Comparison of ENCODE assay signal across 21 cellular contexts in genomic region chr2:10195278-10196219, GRCh38.
DNase-seq lines count a peak whose midpoint lies in the region; ATAC-seq, FAIRE-seq and TF ChIP-seq lines count a peak whose summit lies in the region.
"Had no signal": no experiment of that assay in that cellular context is flagged by ENCODE, and none has a peak within 500 bp of the region (broad histone marks: within the 10 kb centered on the region; RNA-seq: fewer than 3 reads in every experiment).

No MANE protein-coding gene starts in this region.

- no peaks in the 10 kb centered on the region for H3K9me3 ChIP-seq in SK-N-SH
- H3K9me3 ChIP-seq: SJSA1 had no signal

- peaks cover 9% of the 10 kb centered on the region for H3K9me3 Mint-ChIP-seq in mesothelial cell of epicardium
- H3K9me3 Mint-ChIP-seq in T-cell = peaks cover 0 to 2% (median 0%) of the 10 kb centered on the region in 3 donors
- H3K9me3 Mint-ChIP-seq: CD4-positive, alpha-beta T cell had no signal

- H2AFZ ChIP-seq in SK-N-SH (ENCODE audit: low read depth) = no peak overlapping the region

- H3K27me3 ChIP-seq in H7 (ENCODE audit: control insufficient read depth, insufficient read depth, low read length) = no peaks in the 10 kb centered on the region
- no peaks in the 10 kb centered on the region for H3K27me3 ChIP-seq in SK-N-SH (ENCODE audit: insufficient read depth)
- H3K27me3 ChIP-seq: BLaER1, SJSA1 had no signal

- no peaks in the 10 kb centered on the region for H3K79me2 ChIP-seq in SK-N-SH (ENCODE audit: insufficient read depth)

- intact Hi-C loops in posterior vena cava (cut with DNase I) = no loop called here

- H3K27me3 Mint-ChIP-seq in mesothelial cell of epicardium (ENCODE audit: low read depth) (no peaks in the 10 kb centered on the region), T-cell (no peaks in the 10 kb centered on the region)
- H3K27me3 Mint-ChIP-seq: CD4-positive, alpha-beta T cell had no signal

- TF ChIP-seq CTCF in SK-N-SH (IDR thresholded peaks at IDR 0.05) (no peak), mesothelial cell of epicardium (IDR thresholded peaks at IDR 0.05; ENCODE audit: unreplicated experiment) (no peak)

- no peak for TF ChIP-seq RAD21 in SK-N-SH (IDR thresholded peaks at IDR 0.05; ENCODE audit: low read length)

- H3K27ac Mint-ChIP-seq in mesothelial cell of epicardium (peak overlapping the region; percentile 25), T-cell (no peak overlapping the region)
- H3K27ac Mint-ChIP-seq: CD4-positive, alpha-beta T cell had no signal

- H3K4me2 ChIP-seq in SK-N-SH = no peak overlapping the region

- ATAC-seq in T-cell (replicated peaks in 1 of 4) (no peak), HG02571 (IDR thresholded peaks at IDR 0.05; ENCODE audit: unreplicated experiment) (no peak)

- TF ChIP-seq POLR2A in GM12891 (IDR thresholded peaks at IDR 0.05; ENCODE audit: low read depth, low read length) = no peak

- DNase-seq in H7 (peak; percentile 53), SK-N-SH (peak; percentile 38), mesothelial cell of epicardium (ENCODE audit: low spot score in 2 of 2, unreplicated experiment in 2 of 2) (no peak), posterior vena cava (ENCODE audit: low spot score) (peak; percentile 76), GM12891 (ENCODE audit: insufficient read length, low spot score) (no peak), T-cell (no peak)
- DNase-seq: Caco-2; CD4-positive, alpha-beta T cell; DMS153; GOT3; Kasumi-1; MM.1S; NCI-H1048; NCI-H1417 treated with DMSO at 0.1 percent for 48 hours; NCI-H187; NCI-H526 had no signal

- H3K4me3 Mint-ChIP-seq in mesothelial cell of epicardium (no peak overlapping the region), T-cell (no peak overlapping the region)
- H3K4me3 Mint-ChIP-seq: CD4-positive, alpha-beta T cell had no signal

- peaks cover 0 to 25% of the 10 kb centered on the region in 2 experiments; a peak in 1 of 4 replicates for H3K4me1 ChIP-seq in SK-N-SH (ENCODE audit: control insufficient read depth in 1 of 2, insufficient read depth in 2 of 2, low read depth in 1 of 2, low read length in 1 of 2)

- no peaks in the 10 kb centered on the region for H3K9me2 ChIP-seq in SK-N-SH

- 92% methylated on average over 29 of the region's 29 CpGs for WGBS in SK-N-SH (ENCODE audit: low lambda C conversion rate)

- peak overlapping the region in 1 of 2 experiments; percentile 93; a peak in 2 of 4 replicates for H3K27ac ChIP-seq in SK-N-SH (ENCODE audit: low read depth in 2 of 2, low read length in 1 of 2)
- H3K27ac ChIP-seq: SJSA1 had no signal

- H3K36me3 Mint-ChIP-seq in mesothelial cell of epicardium = peaks cover 7% of the 10 kb centered on the region
- H3K36me3 Mint-ChIP-seq in T-cell = no peaks in the 10 kb centered on the region

- no peak for TF ChIP-seq EP300 in SK-N-SH (IDR thresholded peaks at IDR 0.05; ENCODE audit: borderline replicate concordance in 1 of 2, low read depth in 1 of 2, low read length in 1 of 2)

- POLR2A ChIA-PET in SK-N-SH (lab: Yijun Ruan, JAX) = interaction anchor here (0.6 to 1.3 kb wide), 2 partner anchors 108 to 1134 kb away, joined by 3 to 7 read pairs; no protein-coding TSS in a partner anchor
- POLR2A ChIA-PET in T-cell (lab: Charles Lee) = no interaction called here

- no peak overlapping the region for H3K4me3 ChIP-seq in H7 (ENCODE audit: insufficient read depth, low read depth, low read length)
- H3K4me3 ChIP-seq in SK-N-SH (ENCODE audit: low read depth in 2 of 2, low read length in 1 of 2) = no peak overlapping the region
- H3K4me3 ChIP-seq: BLaER1, SJSA1 had no signal

- no peaks in the 10 kb centered on the region for H4K20me1 ChIP-seq in SK-N-SH (ENCODE audit: insufficient read depth)

- H3K4me1 Mint-ChIP-seq in mesothelial cell of epicardium (peaks cover 17% of the 10 kb centered on the region), T-cell (no peaks in the 10 kb centered on the region)

- H3F3A ChIP-seq in SK-N-SH (replicated peaks; ENCODE audit: insufficient read depth) = peaks cover 4% of the 10 kb centered on the region

- H3K9ac ChIP-seq in SK-N-SH = no peak overlapping the region
- H3K9ac ChIP-seq: BLaER1 had no signal

- no peaks in the 10 kb centered on the region for H3K36me3 ChIP-seq in H7 (replicated peaks; ENCODE audit: control insufficient read depth, insufficient read depth, low read length)
- H3K36me3 ChIP-seq in SK-N-SH (replicated peaks in 1 of 2; ENCODE audit: control insufficient read depth in 1 of 2, insufficient read depth in 2 of 2, low read length in 1 of 2) = peaks cover 0 to 5% of the 10 kb centered on the region in 2 experiments
- H3K36me3 ChIP-seq: SJSA1 had no signal

- CTCF ChIA-PET in SK-N-SH (lab: Yijun Ruan, JAX) = interaction anchor here (0.6 to 1.9 kb wide), 12 partner anchors 11 to 214 kb away, joined by 3 to 19 read pairs (median 4); partner anchors contain the start of gene HPCAL1
- CTCF ChIA-PET in T-cell (lab: Charles Lee) = no interaction called here

- no peak for FAIRE-seq in GM12891 (lab: Jason Lieb, UNC)
- FAIRE-seq: GM18507, RCC 7860 had no signal

TF ChIP-seq in SK-N-SH, 30 proteins besides CTCF, POLR2A, EP300 and RAD21:
- TF ChIP-seq MXI1 (IDR thresholded peaks at IDR 0.05; ENCODE audit: low read depth, low read length) = no peak
- TF ChIP-seq MEF2A (IDR thresholded peaks at IDR 0.05; ENCODE audit: borderline replicate concordance, low read depth) = no peak
- TF ChIP-seq TCF12 (IDR thresholded peaks at IDR 0.05) = no peak
- no peak for TF ChIP-seq USF2 (IDR thresholded peaks at IDR 0.05; ENCODE audit: borderline replicate concordance, low read depth, low read length)
- no peak for TF ChIP-seq SMC3 (IDR thresholded peaks at IDR 0.05; ENCODE audit: low read depth, low read length)

TF ChIP-seq in GM12891, 5 proteins besides CTCF, POLR2A, EP300 and RAD21:
- no peak for TF ChIP-seq POU2F2 (IDR thresholded peaks at IDR 0.05; ENCODE audit: low read depth, low read length)
- TF ChIP-seq SPI1 (IDR thresholded peaks at IDR 0.05; ENCODE audit: low read depth, low read length) = no peak
- no peak for TF ChIP-seq PAX5 (IDR thresholded peaks at IDR 0.05; ENCODE audit: insufficient read depth, low read length, severe bottlenecking)
- no peak for TF ChIP-seq POLR2AphosphoS5 (IDR thresholded peaks at IDR 0.05; ENCODE audit: low read depth, low read length)

Comparison
In these comparisons a context has a peak if more than half of its experiments do, and no peak if none do; other contexts are left out.
1. DNase-seq: peak in H7 (single experiment), SK-N-SH (single experiment) and posterior vena cava (single experiment); none in mesothelial cell of epicardium (0 of 2), GM12891 (single experiment) and T-cell (0 of 34).